In the genomic region with DNA sequence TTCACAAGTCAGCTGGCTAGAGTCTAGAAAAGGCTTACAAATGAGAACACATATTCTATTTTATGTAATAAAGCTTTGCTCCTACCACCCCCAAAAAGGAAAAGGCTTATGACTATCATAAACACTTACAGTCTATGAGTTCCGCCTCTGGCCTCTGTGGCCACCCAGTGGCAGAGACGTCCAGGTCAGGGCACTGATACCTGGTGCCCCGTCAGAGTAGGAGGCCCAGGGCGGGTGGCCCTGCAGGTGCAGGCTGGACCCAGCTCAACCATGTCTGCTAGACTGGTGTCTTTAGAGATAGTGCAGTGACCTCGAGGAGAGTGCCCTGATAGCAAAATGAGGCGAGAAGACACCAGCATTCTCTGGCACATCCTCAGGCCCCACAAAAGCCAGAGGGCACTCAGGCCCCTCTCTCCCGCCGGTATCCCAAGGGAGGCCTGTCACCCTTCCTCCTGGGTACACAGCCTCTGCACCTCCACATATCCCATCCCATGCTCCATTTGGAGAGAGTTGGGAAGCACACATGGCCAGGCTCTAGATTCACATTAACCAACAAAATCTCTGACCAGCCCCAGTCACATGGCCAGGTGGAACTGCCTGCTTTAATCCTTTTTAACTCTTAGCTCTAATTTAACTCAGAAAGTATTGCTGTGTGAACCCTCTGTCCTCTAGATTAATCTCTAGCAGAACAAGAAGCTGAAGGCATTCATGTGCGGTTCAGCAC, we compare ENCODE assay signal across 25 cellular contexts. TPM values are rescaled to one million over a fixed set of nuclear protein-coding genes. Genes with fewer than 3 reads are reported as not detected.
A peak's percentile ranks its signal among the peaks of the same experiment; 100 is the strongest.
DNase-seq lines count a peak whose midpoint lies in the region; ATAC-seq and TF ChIP-seq lines count a peak whose summit lies in the region.
"Had no signal": no experiment of that assay in that cellular context is flagged by ENCODE, and none has a peak within 500 bp of the region (broad histone marks: within the 10 kb centered on the region; RNA-seq: fewer than 3 reads in every experiment).

No MANE protein-coding gene starts in this region.

- H3K27me3 ChIP-seq in H7 (ENCODE audit: control insufficient read depth, insufficient read depth, low read length) (no peaks in the 10 kb centered on the region), dorsolateral prefrontal cortex (no peaks in the 10 kb centered on the region), psoas muscle (ENCODE audit: insufficient read depth in 3 of 3, low read length in 2 of 3) (no peaks in the 10 kb centered on the region), upper lobe of right lung (no peaks in the 10 kb centered on the region)

- POLR2A ChIA-PET in WTC11 (lab: Charles Lee), result no interaction called here

- H3K36me3 Mint-ChIP-seq in WTC11, result peaks cover 8% of the 10 kb centered on the region
- peaks cover 82% of the 10 kb centered on the region for H3K36me3 Mint-ChIP-seq in stimulated activated effector memory CD8-positive, alpha-beta T cell treated with anti-CD3 and anti-CD28 coated beads, Interleukin-12 subunit alpha, Interleukin-12 subunit beta, amount 100 ng/mL, for 72 hours

- ATAC-seq in WTC11, result no peak
- ATAC-seq in stimulated activated effector memory CD8-positive, alpha-beta T cell treated with anti-CD3 and anti-CD28 coated beads, Interleukin-12 subunit alpha, Interleukin-12 subunit beta, amount 100 ng/mL, for 72 hours, result no peak
- ATAC-seq in HG03442 (IDR thresholded peaks at IDR 0.05; ENCODE audit: unreplicated experiment), result no peak
- ATAC-seq in psoas muscle, result no peak
- no peak for ATAC-seq in upper lobe of right lung
- ATAC-seq: Panc1 had no signal

- H3K4me3 ChIP-seq in H7 (ENCODE audit: insufficient read depth, low read depth, low read length), result no peak overlapping the region
- no peak overlapping the region for H3K4me3 ChIP-seq in dorsolateral prefrontal cortex
- H3K4me3 ChIP-seq in psoas muscle, result no peak overlapping the region
- no peak overlapping the region for H3K4me3 ChIP-seq in upper lobe of right lung

- H3K9me3 ChIP-seq in psoas muscle (no peaks in the 10 kb centered on the region), upper lobe of right lung (no peaks in the 10 kb centered on the region)
- H3K9me3 ChIP-seq: SK-N-SH had no signal

- CTCF ChIA-PET in WTC11 (lab: Charles Lee), result no interaction called here

- no peaks in the 10 kb centered on the region for H3K4me1 Mint-ChIP-seq in WTC11
- peaks cover 18% of the 10 kb centered on the region for H3K4me1 Mint-ChIP-seq in stimulated activated effector memory CD8-positive, alpha-beta T cell treated with anti-CD3 and anti-CD28 coated beads, Interleukin-12 subunit alpha, Interleukin-12 subunit beta, amount 100 ng/mL, for 72 hours

- peaks cover 13% of the 10 kb centered on the region for H3K4me1 ChIP-seq in psoas muscle
- H3K4me1 ChIP-seq in upper lobe of right lung, result peaks cover 23% of the 10 kb centered on the region

- H3K27ac ChIP-seq in dorsolateral prefrontal cortex, result peak overlapping the region in 56 of 59 donors; percentile 12 to 92 (median 68)
- H3K27ac ChIP-seq in psoas muscle, result no peak overlapping the region
- H3K27ac ChIP-seq in upper lobe of right lung, result no peak overlapping the region
- H3K27ac ChIP-seq: C4-2B, HL-60 had no signal

- H3K4me3 Mint-ChIP-seq in WTC11, result no peak overlapping the region
- no peak overlapping the region for H3K4me3 Mint-ChIP-seq in stimulated activated effector memory CD8-positive, alpha-beta T cell treated with anti-CD3 and anti-CD28 coated beads, Interleukin-12 subunit alpha, Interleukin-12 subunit beta, amount 100 ng/mL, for 72 hours
- H3K4me3 Mint-ChIP-seq: CD8-positive, alpha-beta memory T cell had no signal

- 92 to 94% (median 94%) methylated on average over 9 of the region's 9 CpGs for WGBS in psoas muscle, 3 donors

- H3K27ac Mint-ChIP-seq in WTC11, result peak overlapping the region; percentile 78; the same call in 1 of the 2 replicates
- peak overlapping the region; percentile 64 for H3K27ac Mint-ChIP-seq in stimulated activated effector memory CD8-positive, alpha-beta T cell treated with anti-CD3 and anti-CD28 coated beads, Interleukin-12 subunit alpha, Interleukin-12 subunit beta, amount 100 ng/mL, for 72 hours

- H3K27me3 Mint-ChIP-seq in WTC11 (ENCODE audit: low read depth), result no peaks in the 10 kb centered on the region
- H3K27me3 Mint-ChIP-seq: CD8-positive, alpha-beta memory T cell had no signal

- H3K9me3 Mint-ChIP-seq in WTC11, result no peaks in the 10 kb centered on the region
- no peaks in the 10 kb centered on the region for H3K9me3 Mint-ChIP-seq in stimulated activated effector memory CD8-positive, alpha-beta T cell treated with anti-CD3 and anti-CD28 coated beads, Interleukin-12 subunit alpha, Interleukin-12 subunit beta, amount 100 ng/mL, for 72 hours
- H3K9me3 Mint-ChIP-seq: CD8-positive, alpha-beta memory T cell had no signal

- TF ChIP-seq CTCF in WTC11 (IDR thresholded peaks at IDR 0.05) (no peak), dorsolateral prefrontal cortex (IDR thresholded peaks at IDR 0.05 in 54 of 56, conservative IDR thresholded peaks at IDR 0.05 in 2 of 56; ENCODE audit: low read depth in 1 of 56, partially characterized antibody in 56 of 56) (no peak), GM20000 (IDR thresholded peaks at IDR 0.05; ENCODE audit: extremely low read depth, missing control alignments) (no peak), psoas muscle (IDR thresholded peaks at IDR 0.05) (no peak), upper lobe of right lung (IDR thresholded peaks at IDR 0.05) (no peak)

- no peaks in the 10 kb centered on the region; the same call in 1 of the 2 replicates for H3K36me3 ChIP-seq in H7 (replicated peaks; ENCODE audit: control insufficient read depth, insufficient read depth, low read length)
- peaks cover 3 to 76% of the 10 kb centered on the region in 2 donors for H3K36me3 ChIP-seq in psoas muscle (ENCODE audit: insufficient read depth in 1 of 2, low read depth in 1 of 2)
- peaks cover 77% of the 10 kb centered on the region for H3K36me3 ChIP-seq in upper lobe of right lung

- intact Hi-C loops in dorsolateral prefrontal cortex (cut with DNase I), result no loop called here
- intact Hi-C loops in psoas muscle (cut with DNase I), result no loop called here
- intact Hi-C loops in upper lobe of right lung (cut with DNase I), result no loop called here

- DNase-seq in H7 (peak; percentile 27), WTC11 (ENCODE audit: low spot score) (no peak), dorsolateral prefrontal cortex (no peak), GM20000 (ENCODE audit: low spot score) (no peak), psoas muscle (no peak), upper lobe of right lung (no peak)
- DNase-seq in stimulated activated effector memory CD8-positive, alpha-beta T cell treated with anti-CD3 and anti-CD28 coated beads, Interleukin-12 subunit alpha, Interleukin-12 subunit beta, amount 100 ng/mL, for 72 hours (ENCODE audit: low spot score in 2 of 2), result no peak
- DNase-seq: AML-193; Calu3; CD8-positive, alpha-beta memory T cell; KG1; NCI-H1105; NCI-H2029 treated with DMSO at 0.1 percent for 48 hours; NCI-H226; NCI-H510A treated with DMSO at 0.1 percent for 48 hours; NCI-H748 treated with DMSO at 0.1 percent for 48 hours; SIG-M5; SK-N-SH had no signal

TF ChIP-seq in WTC11, 78 proteins besides CTCF, POLR2A, EP300 and RAD21 (continues in another document):
- TF ChIP-seq, protein P1, sequence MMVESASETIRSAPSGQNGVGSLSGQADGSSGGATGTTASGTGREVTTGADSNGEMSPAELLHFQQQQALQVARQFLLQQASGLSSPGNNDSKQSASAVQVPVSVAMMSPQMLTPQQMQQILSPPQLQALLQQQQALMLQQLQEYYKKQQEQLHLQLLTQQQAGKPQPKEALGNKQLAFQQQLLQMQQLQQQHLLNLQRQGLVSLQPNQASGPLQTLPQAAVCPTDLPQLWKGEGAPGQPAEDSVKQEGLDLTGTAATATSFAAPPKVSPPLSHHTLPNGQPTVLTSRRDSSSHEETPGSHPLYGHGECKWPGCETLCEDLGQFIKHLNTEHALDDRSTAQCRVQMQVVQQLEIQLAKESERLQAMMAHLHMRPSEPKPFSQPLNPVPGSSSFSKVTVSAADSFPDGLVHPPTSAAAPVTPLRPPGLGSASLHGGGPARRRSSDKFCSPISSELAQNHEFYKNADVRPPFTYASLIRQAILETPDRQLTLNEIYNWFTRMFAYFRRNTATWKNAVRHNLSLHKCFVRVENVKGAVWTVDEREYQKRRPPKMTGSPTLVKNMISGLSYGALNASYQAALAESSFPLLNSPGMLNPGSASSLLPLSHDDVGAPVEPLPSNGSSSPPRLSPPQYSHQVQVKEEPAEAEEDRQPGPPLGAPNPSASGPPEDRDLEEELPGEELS (CRISPR knock-in tag; IDR thresholded peaks at IDR 0.05), result no peak
- no peak for TF ChIP-seq IRF2 (CRISPR knock-in tag; IDR thresholded peaks at IDR 0.05; ENCODE audit: borderline replicate concordance, low read depth)
- no peak for TF ChIP-seq GABPB1 (CRISPR knock-in tag; IDR thresholded peaks at IDR 0.05)
- no peak for TF ChIP-seq TCF7 (CRISPR knock-in tag; IDR thresholded peaks at IDR 0.05; ENCODE audit: low read depth)

RNA-seq across cellular contexts. Expression of gene SERPIND1, which starts 27.3 kb away (rescaled TPM):
- 0.07 TPM in 1 of 2 replicates, not detected in the other for total RNA-seq in H7 (2014; rRNA removed; shearing (Covaris generic))
- 0.09 to 0.25 TPM (median 0.22 TPM) in 3 replicates for total RNA-seq in WTC11 (2021)
- 1 to 10 TPM in 26 of 120 experiments, under 1 TPM in 70, not detected in 24; 0.11 to 4.7 (median 0.61) TPM for total RNA-seq in dorsolateral prefrontal cortex
- total RNA-seq in psoas muscle, result not detected
- under 1 TPM; 0.03 to 0.12 (median 0.07) TPM for polyA plus RNA-seq in psoas muscle
- total RNA-seq in upper lobe of right lung, result 0.58 TPM
- total RNA-seq: A172; Calu3; CD8-positive, alpha-beta memory T cell; H1; HT-29 had no signal
- polyA plus RNA-seq: H1, SK-N-SH had no signal

Comparison
In these comparisons a context has a peak if more than half of its experiments do, and no peak if none do; other contexts are left out.
1. H3K27ac ChIP-seq: peak in dorsolateral prefrontal cortex (56 of 59); none in psoas muscle (single experiment) and upper lobe of right lung (single experiment).